ENCODE assay signal across 28 cellular contexts in genomic region chr14:101623077-101623372, GRCh38.
"Had no signal": no experiment of that assay in that cellular context is flagged by ENCODE, and none has a peak within 500 bp of the region (broad histone marks: within the 10 kb centered on the region; RNA-seq: fewer than 3 reads in every experiment).

No MANE protein-coding gene starts in this region.

- ATAC-seq: effector memory CD8-positive, alpha-beta T cell; gastrocnemius medialis; left lobe of liver; mucosa of descending colon; natural killer cell treated with Interleukin-12 subunit alpha and Interleukin-12 subunit beta and Interleukin-15 and Interleukin-18, amount 100 ng/mL, for 72 hours; sciatic nerve; stimulated activated naive CD8-positive, alpha-beta T cell treated with anti-CD3 and anti-CD28 coated beads, Interleukin-15, Interleukin-2, amounts not matched to agents 100 U/mL and 50 U/mL, for 24 hours had no signal

- H3K27ac Mint-ChIP-seq: memory B cell, mesothelial cell of epicardium, naive B cell had no signal

- H3K36me3 Mint-ChIP-seq: memory B cell; mesothelial cell of epicardium; naive B cell; natural killer cell treated with Interleukin-12 subunit alpha and Interleukin-12 subunit beta and Interleukin-15 and Interleukin-18, amount 100 ng/mL, for 72 hours had no signal

- H3K9me3 Mint-ChIP-seq: effector memory CD8-positive, alpha-beta T cell; mesothelial cell of epicardium; natural killer cell treated with Interleukin-12 subunit alpha and Interleukin-12 subunit beta and Interleukin-15 and Interleukin-18, amount 100 ng/mL, for 72 hours had no signal

- H3K4me1 Mint-ChIP-seq: memory B cell had no signal

- H3K4me3 ChIP-seq: gastrocnemius medialis, lung, mucosa of descending colon, ovary, smooth muscle cell, testis, tibial artery, upper lobe of left lung had no signal

- DNase-seq: cerebellar nuclear complex; cortex of kidney; effector memory CD8-positive, alpha-beta T cell; foreskin fibroblast; gastrocnemius medialis; kidney; naive B cell; occipital lobe; ovary; retina; stimulated activated CD4-positive, alpha-beta T cell treated with anti-CD3 and anti-CD28 coated beads, Interleukin-12 subunit alpha, Interleukin-12 subunit beta, amount 100 ng/mL, for 4 hours; stimulated activated CD4-positive, alpha-beta T cell treated with anti-CD3 and anti-CD28 coated beads, Interleukin-1b, Interleukin-23, amount 100 ng/mL, for 48 hours; stimulated activated CD4-positive, alpha-beta T cell treated with anti-CD3 and anti-CD28 coated beads, Interleukin-4, amount 100 ng/mL, for 1 hour; stimulated activated naive CD8-positive, alpha-beta T cell treated with anti-CD3 and anti-CD28 coated beads, Interleukin-15, Interleukin-2, amounts not matched to agents 100 U/mL and 50 U/mL, for 24 hours; substantia nigra; testis; tibial artery had no signal

- H3K27me3 ChIP-seq: gastrocnemius medialis, ovary, testis, upper lobe of left lung had no signal

- H3K36me3 ChIP-seq: gastrocnemius medialis, ovary, tibial artery, upper lobe of left lung had no signal

- H3K4me3 Mint-ChIP-seq: effector memory CD8-positive, alpha-beta T cell; memory B cell; mesothelial cell of epicardium; naive B cell; natural killer cell treated with Interleukin-12 subunit alpha and Interleukin-12 subunit beta and Interleukin-15 and Interleukin-18, amount 100 ng/mL, for 72 hours had no signal

- H3K27ac ChIP-seq: gastrocnemius medialis, ovary, testis, tibial artery, upper lobe of left lung had no signal

- H3K9me3 ChIP-seq: gastrocnemius medialis, mucosa of descending colon, ovary, testis, tibial artery, upper lobe of left lung had no signal

- H3K4me2 ChIP-seq: smooth muscle cell had no signal

- FAIRE-seq: endometrium, kidney, urothelium cell line had no signal
